15 cellular contexts compared by ENCODE assay signal in the genomic region with DNA sequence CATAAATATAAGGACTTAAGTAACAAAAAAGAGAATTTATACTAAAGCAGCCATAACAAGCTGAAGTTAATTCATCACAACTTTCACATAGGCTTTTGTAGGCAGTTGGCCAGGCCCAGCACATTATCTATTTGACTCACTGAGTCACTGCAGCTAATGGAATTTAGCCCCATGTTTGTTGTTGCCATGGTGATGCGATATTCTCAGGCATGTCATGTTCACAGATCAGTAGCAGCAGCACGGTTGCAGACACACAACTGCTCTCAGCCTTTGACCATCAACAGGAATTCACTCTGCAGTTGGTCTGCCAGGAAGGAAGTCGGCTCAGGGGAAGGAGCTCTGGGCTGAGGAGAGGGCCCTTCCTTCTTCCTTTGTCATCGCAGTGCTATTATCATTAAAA.
A peak's percentile ranks its signal among the peaks of the same experiment; 100 is the strongest.
DNase-seq lines count a peak whose midpoint lies in the region; ATAC-seq and TF ChIP-seq lines count a peak whose summit lies in the region.
"Had no signal": no experiment of that assay in that cellular context is flagged by ENCODE, and none has a peak within 500 bp of the region (broad histone marks: within the 10 kb centered on the region; RNA-seq: fewer than 3 reads in every experiment).

No MANE protein-coding gene starts in this region.

- H3K4me3 ChIP-seq in MG63 (no peak overlapping the region), left lung (no peak overlapping the region), thyroid gland (replicated peaks in 1 of 3) (no peak overlapping the region)

- POLR2A ChIA-PET in GM10248 (lab: Yijun Ruan, JAX), result no interaction called here

- H3K27ac ChIP-seq in left lung (no peak overlapping the region), thyroid gland (no peak overlapping the region)
- H3K27ac ChIP-seq: epithelial cell of prostate, HL-60, VCaP had no signal

- no peaks in the 10 kb centered on the region for H3K36me3 Mint-ChIP-seq in chondrocyte (ENCODE audit: low read depth)
- H3K36me3 Mint-ChIP-seq: natural killer cell had no signal

- H3K36me3 ChIP-seq in MG63, result no peaks in the 10 kb centered on the region
- no peaks in the 10 kb centered on the region for H3K36me3 ChIP-seq in left lung
- H3K36me3 ChIP-seq in thyroid gland, result no peaks in the 10 kb centered on the region

- ATAC-seq in left lung, result peak; percentile 19
- ATAC-seq in HG02763 (IDR thresholded peaks at IDR 0.05; ENCODE audit: unreplicated experiment), result no peak
- ATAC-seq: natural killer cell had no signal

- WGBS in thyroid gland, 2 donors, result 29 to 40% methylated on average over 4 of the region's 4 CpGs

- TF ChIP-seq POLR2A in thyroid gland (IDR thresholded peaks at IDR 0.05), result no peak

- peak overlapping the region; percentile 13 for H3K4me3 Mint-ChIP-seq in chondrocyte (ENCODE audit: unreplicated experiment)
- H3K4me3 Mint-ChIP-seq: natural killer cell had no signal

- H3K9me3 ChIP-seq in MG63 (no peaks in the 10 kb centered on the region), left lung (no peaks in the 10 kb centered on the region), thyroid gland (no peaks in the 10 kb centered on the region)

- no peaks in the 10 kb centered on the region for H3K27me3 ChIP-seq in MG63
- H3K27me3 ChIP-seq in left lung, result no peaks in the 10 kb centered on the region
- H3K27me3 ChIP-seq in thyroid gland, result no peaks in the 10 kb centered on the region

- H3K4me1 ChIP-seq in left lung, result no peaks in the 10 kb centered on the region
- no peaks in the 10 kb centered on the region for H3K4me1 ChIP-seq in thyroid gland

- H3K27me3 Mint-ChIP-seq in chondrocyte (ENCODE audit: low read depth), result no peaks in the 10 kb centered on the region

- intact Hi-C loops in left lung (cut with DNase I), result no loop called here
- intact Hi-C loops in thyroid gland (cut with DNase I), result no loop called here

- DNase-seq in Ammon's horn (ENCODE audit: low spot score) (peak; percentile 53), MG63 (peak; percentile 11), chondrocyte (ENCODE audit: low spot score) (no peak), left lung (no peak), thyroid gland (no peak), GM10248 (ENCODE audit: extremely low spot score) (no peak), activated T-cell treated with anti-CD3 and anti-CD28 coated beads for 4 hours (no peak)
- DNase-seq: MV-4-11, natural killer cell, NCI-H446, SHP77 had no signal

- CTCF ChIA-PET in GM10248 (lab: Yijun Ruan, JAX), result interaction anchor here (1.2 kb wide), 1 partner anchor 11 kb away, joined by 3 read pairs; no protein-coding TSS in a partner anchor

- TF ChIP-seq CTCF in chondrocyte (IDR thresholded peaks at IDR 0.05) (no peak), left lung (IDR thresholded peaks at IDR 0.05) (no peak), thyroid gland (IDR thresholded peaks at IDR 0.05) (no peak), GM10248 (IDR thresholded peaks at IDR 0.05; ENCODE audit: control extremely low read depth, extremely low read depth, low read depth, missing control alignments) (no peak)

- no peaks in the 10 kb centered on the region for H3K9me3 Mint-ChIP-seq in chondrocyte (ENCODE audit: low read depth)

- H3K4me1 Mint-ChIP-seq in chondrocyte (ENCODE audit: low read depth), result peaks cover 17% of the 10 kb centered on the region
- H3K4me1 Mint-ChIP-seq: natural killer cell had no signal

- H3K27ac Mint-ChIP-seq in chondrocyte (ENCODE audit: unreplicated experiment), result peak overlapping the region; percentile 92
- H3K27ac Mint-ChIP-seq: natural killer cell had no signal

Comparison
In these comparisons a context has a peak if more than half of its experiments do, and no peak if none do; other contexts are left out.
1. DNase-seq: peak in Ammon's horn (single experiment) and MG63 (single experiment); none in chondrocyte (single experiment), left lung (0 of 2), thyroid gland (0 of 2), GM10248 (single experiment) and activated T-cell treated with anti-CD3 and anti-CD28 coated beads for 4 hours (single experiment).